Comparison of ENCODE assay signal across 9 cellular contexts in the genomic region with DNA sequence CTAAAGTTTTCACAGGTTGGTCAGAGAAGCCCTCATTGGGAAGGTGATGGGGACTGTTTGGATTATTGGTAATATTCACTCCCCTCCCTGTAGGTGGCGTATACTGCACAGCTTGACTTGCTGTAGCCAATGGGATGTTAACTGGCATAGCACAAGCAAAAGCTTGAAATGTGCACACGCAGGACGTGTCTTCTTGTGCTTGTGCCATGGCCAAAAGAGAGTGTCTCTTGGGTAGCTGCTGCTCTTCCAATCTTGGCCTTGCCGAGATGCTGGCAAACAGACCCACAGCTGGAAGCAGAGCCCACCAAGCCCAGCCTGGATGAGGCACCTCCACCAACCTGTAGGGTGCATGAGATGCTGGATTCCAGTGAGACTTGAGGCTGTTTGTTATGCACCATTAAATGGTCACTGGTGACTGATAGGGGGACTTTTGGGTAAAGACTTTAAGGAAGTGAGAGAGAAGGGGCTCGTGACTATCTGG.
A peak's percentile ranks its signal among the peaks of the same experiment; 100 is the strongest.
DNase-seq lines count a peak whose midpoint lies in the region; TF ChIP-seq lines count a peak whose summit lies in the region.
"Had no signal": no experiment of that assay in that cellular context is flagged by ENCODE, and none has a peak within 500 bp of the region (broad histone marks: within the 10 kb centered on the region; RNA-seq: fewer than 3 reads in every experiment).

No MANE protein-coding gene starts in this region.

- no peaks in the 10 kb centered on the region for H3K4me1 ChIP-seq in A673 (ENCODE audit: insufficient read depth, low read length, poor library complexity, severe bottlenecking)

- H3K4me1 Mint-ChIP-seq in osteocyte (ENCODE audit: unreplicated experiment), result no peaks in the 10 kb centered on the region
- H3K4me1 Mint-ChIP-seq: central memory CD8-positive, alpha-beta T cell had no signal

- H3K9me3 ChIP-seq in A673 (ENCODE audit: low read depth, low read length, poor library complexity, severe bottlenecking), result no peaks in the 10 kb centered on the region

- intact Hi-C loops in A673 (cut with micrococcal nuclease; ENCODE audit: unreplicated experiment), result loop anchor here (2.0 kb wide), 1 partner anchor 276 kb away; no protein-coding TSS in a partner anchor

- H3K27ac Mint-ChIP-seq in osteocyte (ENCODE audit: unreplicated experiment), result no peak overlapping the region

- POLR2A ChIA-PET in A673 (lab: Charles Lee; ENCODE audit: low non-redundant PET) (no interaction called here), HEK293T (lab: Yijun Ruan, JAX) (no interaction called here)

- peaks cover 5% of the 10 kb centered on the region for H3K27me3 ChIP-seq in A673 (replicated peaks; ENCODE audit: insufficient read depth, low read depth, low read length, poor library complexity)

- H3K27me3 Mint-ChIP-seq in osteocyte (ENCODE audit: unreplicated experiment), result no peaks in the 10 kb centered on the region
- H3K27me3 Mint-ChIP-seq: central memory CD8-positive, alpha-beta T cell had no signal

- no peak overlapping the region for H3K4me3 Mint-ChIP-seq in osteocyte (ENCODE audit: unreplicated experiment)
- H3K4me3 Mint-ChIP-seq: central memory CD8-positive, alpha-beta T cell had no signal

- H3K4me3 ChIP-seq in A673 (ENCODE audit: low read depth, low read length, poor library complexity, severe bottlenecking), result no peak overlapping the region

- CTCF ChIA-PET in A673 (lab: Charles Lee), result interaction anchor here (0.6 to 1.0 kb wide), 2 partner anchors 27 to 270 kb away, joined by 3 read pairs; no protein-coding TSS in a partner anchor
- CTCF ChIA-PET in HEK293T (lab: Yijun Ruan, JAX), result no interaction called here

- no peaks in the 10 kb centered on the region for H3K36me3 ChIP-seq in A673 (ENCODE audit: insufficient read depth, low read length, poor library complexity, severe bottlenecking)

- DNase-seq in A673 (ENCODE audit: low spot score) (peak; percentile 55), GM03348 (ENCODE audit: low spot score) (peak; percentile 60), HEK293T (ENCODE audit: extremely low spot score) (peak; percentile 61), NCI-H146 (lab: John Stamatoyannopoulos, UW) (peak; percentile 56), dermis blood vessel endothelial cell (peak; percentile 1), osteocyte (ENCODE audit: extremely low spot score, unreplicated experiment) (peak; percentile 54), cortex of kidney (lab: John Stamatoyannopoulos, UW) (no peak)
- no peak for DNase-seq in stimulated activated naive CD4-positive, alpha-beta T cell (lab: John Stamatoyannopoulos, UW)

- H3K9me3 Mint-ChIP-seq in osteocyte (ENCODE audit: unreplicated experiment), result peaks cover 3% of the 10 kb centered on the region
- H3K9me3 Mint-ChIP-seq: central memory CD8-positive, alpha-beta T cell had no signal

- no peaks in the 10 kb centered on the region for H3K36me3 Mint-ChIP-seq in osteocyte (ENCODE audit: unreplicated experiment)

- BruUV-seq in A673 (replicated peaks; lab: Mats Ljungman, UMichigan), result no TSS peak

- TF ChIP-seq CTCF in A673 (conservative IDR thresholded peaks at IDR 0.05; ENCODE audit: low read depth, low read length) (peak; percentile 69), osteocyte (IDR thresholded peaks at IDR 0.05) (peak; percentile 20)

- H3K27ac ChIP-seq in A673 (ENCODE audit: low read depth, low read length, poor library complexity, severe bottlenecking), result no peak overlapping the region

TF ChIP-seq in HEK293T, 16 proteins besides CTCF, POLR2A, EP300 and RAD21:
- TF ChIP-seq FOXM1 (IDR thresholded peaks at IDR 0.05; ENCODE audit: borderline replicate concordance) (no peak), LEF1 (IDR thresholded peaks at IDR 0.05; ENCODE audit: borderline replicate concordance) (no peak), SP1 (IDR thresholded peaks at IDR 0.05) (no peak), FOXK2 (IDR thresholded peaks at IDR 0.05) (no peak), SUZ12 (IDR thresholded peaks at IDR 0.05) (no peak), HDGF (IDR thresholded peaks at IDR 0.05; ENCODE audit: borderline replicate concordance) (no peak), ELF4 (IDR thresholded peaks at IDR 0.05) (no peak), FOXA1 (IDR thresholded peaks at IDR 0.05) (no peak), NFRKB (IDR thresholded peaks at IDR 0.05) (no peak), BHLHE40 (IDR thresholded peaks at IDR 0.05; ENCODE audit: borderline replicate concordance) (no peak), TARDBP (IDR thresholded peaks at IDR 0.05) (no peak), ZNF384 (IDR thresholded peaks at IDR 0.05) (no peak), L3MBTL2 (conservative IDR thresholded peaks at IDR 0.05) (no peak), CTBP1 (IDR thresholded peaks at IDR 0.05; ENCODE audit: borderline replicate concordance) (no peak), ARNT (IDR thresholded peaks at IDR 0.05) (no peak)
- TF ChIP-seq, protein P1, sequence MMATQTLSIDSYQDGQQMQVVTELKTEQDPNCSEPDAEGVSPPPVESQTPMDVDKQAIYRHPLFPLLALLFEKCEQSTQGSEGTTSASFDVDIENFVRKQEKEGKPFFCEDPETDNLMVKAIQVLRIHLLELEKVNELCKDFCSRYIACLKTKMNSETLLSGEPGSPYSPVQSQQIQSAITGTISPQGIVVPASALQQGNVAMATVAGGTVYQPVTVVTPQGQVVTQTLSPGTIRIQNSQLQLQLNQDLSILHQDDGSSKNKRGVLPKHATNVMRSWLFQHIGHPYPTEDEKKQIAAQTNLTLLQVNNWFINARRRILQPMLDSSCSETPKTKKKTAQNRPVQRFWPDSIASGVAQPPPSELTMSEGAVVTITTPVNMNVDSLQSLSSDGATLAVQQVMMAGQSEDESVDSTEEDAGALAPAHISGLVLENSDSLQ (IDR thresholded peaks at IDR 0.05), result no peak
TF ChIP-seq in HEK293T: peak in this region for 0.

Comparison
In these comparisons a context has a peak if more than half of its experiments do, and no peak if none do; other contexts are left out.
1. DNase-seq: peak in A673 (single experiment), GM03348 (single experiment), HEK293T (single experiment), NCI-H146 (single experiment), dermis blood vessel endothelial cell (single experiment) and osteocyte (single experiment); none in stimulated activated naive CD4-positive, alpha-beta T cell (0 of 6) and cortex of kidney (single experiment).